ENCODE assay signal across 31 cellular contexts in genomic region chr5:90886381-90886780, GRCh38.
"Had no signal": no experiment of that assay in that cellular context is flagged by ENCODE, and none has a peak within 500 bp of the region (broad histone marks: within the 10 kb centered on the region; RNA-seq: fewer than 3 reads in every experiment).

No MANE protein-coding gene starts in this region.

- H3K4me2 ChIP-seq: PC-9 had no signal

- H3K9me3 ChIP-seq: SJCRH30 had no signal

- H3K4me3 ChIP-seq: PC-9, SJCRH30, SK-N-MC had no signal

- FAIRE-seq: RCC 7860 had no signal

- ATAC-seq: activated CD8-positive, alpha-beta memory T cell treated with anti-CD3 and anti-CD28 coated beads, Interleukin-2, amount 10 ng/mL, durations not matched to agents 7 days and 5 days; activated naive CD8-positive, alpha-beta T cell treated with anti-CD3 and anti-CD28 coated beads, Interleukin-2, amount 50 U/mL, for 24 hours had no signal

- H3K4me1 ChIP-seq: SJCRH30 had no signal

- H3K27me3 ChIP-seq: SJCRH30 had no signal

- DNase-seq: activated CD4-positive, alpha-beta memory T cell treated with anti-CD3 and anti-CD28 coated beads, Interleukin-2, amount 10 ng/mL, durations not matched to agents 7 days and 5 days; activated CD4-positive, alpha-beta T cell treated with anti-CD3 and anti-CD28 coated beads for 1 hour; activated CD4-positive, alpha-beta T cell treated with anti-CD3 and anti-CD28 coated beads for 48 hours; activated CD4-positive, CD25-positive, alpha-beta regulatory T cell; activated CD8-positive, alpha-beta memory T cell treated with anti-CD3 and anti-CD28 coated beads for 24 hours; activated CD8-positive, alpha-beta memory T cell treated with anti-CD3 and anti-CD28 coated beads, Interleukin-2, amount 10 ng/mL, durations not matched to agents 7 days and 5 days; activated CD8-positive, alpha-beta memory T cell treated with anti-CD3 and anti-CD28 coated beads, Interleukin-2, amount 50 U/mL, for 48 hours; activated effector memory CD4-positive, alpha-beta T cell treated with Interleukin-2 at 50 U/mL for 16 hours; activated naive CD4-positive, alpha-beta T cell treated with anti-CD3 and anti-CD28 coated beads, Interleukin-2, amount 10 ng/mL, durations not matched to agents 7 days and 5 days; activated naive CD8-positive, alpha-beta T cell treated with anti-CD3 and anti-CD28 coated beads, Interleukin-2, amount 50 U/mL, for 24 hours; activated T-cell treated with anti-CD3 and anti-CD28 coated beads, Interleukin-2, amount 50 U/mL, for 48 hours; amniotic stem cell; aorta; NCI-H1092 treated with DMSO at 0.1 percent for 48 hours; NCI-H1417; NCI-H146; NCI-H187; NCI-H2029 treated with DMSO at 0.1 percent for 48 hours; NCI-H2107; NCI-H2171; NCI-H510A; NCI-H526; NCI-H748 treated with DMSO at 0.1 percent for 48 hours; NK-92 treated with Interleukin-12 subunit alpha and Interleukin-12 subunit beta, amount 100 ng/mL, for 24 hours; PC-9; SHP77; SJCRH30; T1000; WERI-Rb-1 had no signal

- H3K27ac ChIP-seq: PC-9, SJCRH30, SK-N-MC, WERI-Rb-1 had no signal

- H2AFZ ChIP-seq: PC-9 had no signal

- H3K36me3 ChIP-seq: SJCRH30, WERI-Rb-1 had no signal
